ENCODE assay signal across 15 cellular contexts in the genomic region with DNA sequence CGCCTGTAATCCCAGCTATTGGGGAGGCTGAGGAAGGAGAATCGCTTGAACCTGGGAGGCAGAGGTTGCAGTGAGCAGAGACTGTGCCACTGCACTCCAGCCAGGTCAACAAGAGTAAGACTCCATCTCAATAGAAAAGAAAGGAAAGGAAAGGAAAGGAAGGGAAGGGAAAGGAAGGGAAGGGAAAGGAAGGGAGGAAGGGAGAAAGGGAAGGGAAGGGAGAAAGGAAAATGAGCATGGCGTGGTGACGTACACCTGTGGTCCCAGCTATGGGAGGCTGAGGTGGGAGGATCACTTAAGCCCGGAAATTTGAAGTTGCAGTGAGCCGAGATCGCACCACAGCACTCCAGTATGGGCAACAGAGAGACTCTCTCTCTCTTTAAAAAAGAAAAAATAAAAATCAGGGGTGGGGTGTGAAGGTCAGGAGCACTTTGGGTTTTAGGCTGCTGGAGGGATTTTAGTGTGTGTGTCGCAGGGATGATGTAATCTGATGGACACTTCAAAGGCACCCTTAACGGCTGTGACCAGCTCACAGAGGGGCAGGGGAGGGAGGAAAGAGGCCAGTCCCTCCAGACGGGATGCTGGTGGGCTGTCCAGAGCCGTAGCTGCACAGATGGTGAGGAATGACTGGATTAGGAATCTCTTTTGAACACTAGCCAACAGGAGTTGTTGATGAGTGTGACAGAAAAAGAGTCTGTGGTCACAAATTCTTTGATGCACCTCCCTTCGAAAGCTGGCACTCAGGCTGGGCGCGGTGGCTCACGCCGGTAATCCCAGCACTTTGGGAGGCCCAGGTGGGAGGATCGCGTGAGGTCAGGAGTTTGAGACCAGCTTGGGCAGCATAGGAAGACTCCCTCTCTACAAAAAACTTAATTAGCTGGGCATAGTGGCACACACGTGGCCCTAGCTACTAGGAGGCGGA. TPM values are rescaled to one million over a fixed set of nuclear protein-coding genes. Genes with fewer than 3 reads are reported as not detected.
A peak's percentile ranks its signal among the peaks of the same experiment; 100 is the strongest.
DNase-seq lines count a peak whose midpoint lies in the region; ATAC-seq, FAIRE-seq and TF ChIP-seq lines count a peak whose summit lies in the region.
"Had no signal": no experiment of that assay in that cellular context is flagged by ENCODE, and none has a peak within 500 bp of the region (broad histone marks: within the 10 kb centered on the region; RNA-seq: fewer than 3 reads in every experiment).

No MANE protein-coding gene starts in this region.

- H3K9me3 ChIP-seq in HepG2 (ENCODE audit: low read length) (no peaks in the 10 kb centered on the region), right lobe of liver (no peaks in the 10 kb centered on the region)

- no peak for DNase-seq in HepG2 (ENCODE audit: low spot score)
- no peak for DNase-seq in right lobe of liver
- DNase-seq in SW480 (ENCODE audit: low spot score) = peak; percentile 36
- peak; percentile 20 for DNase-seq in myocyte (ENCODE audit: low read depth)
- no peak for DNase-seq in activated T-cell treated with anti-CD3 and anti-CD28 coated beads, Interleukin-2, amount 50 U/mL, for 4 hours
- DNase-seq in activated CD4-positive, alpha-beta T cell treated with anti-CD3 and anti-CD28 coated beads, Interleukin-2, amount 50 U/mL, for 4 hours = no peak
- no peak for DNase-seq in SIG-M5 treated with dmso at 0.1 percent for 504 hours (lab: John Stamatoyannopoulos, UW; ENCODE audit: unreplicated experiment)
- no peak for DNase-seq in cerebellar nuclear complex (lab: John Stamatoyannopoulos, UW)
- DNase-seq: EL, NCI-H187 had no signal

- H3K4me3 ChIP-seq in HepG2 (replicated peaks in 1 of 3; ENCODE audit: insufficient read depth in 1 of 3, low read depth in 2 of 3, low read length in 3 of 3) (no peak overlapping the region), right lobe of liver (no peak overlapping the region)
- H3K4me3 ChIP-seq: BLaER1 had no signal

- H3K4me2 ChIP-seq in HepG2 (ENCODE audit: low read depth, low read length) = peak overlapping the region; percentile 36; the same call in 1 of the 2 replicates
- H3K4me2 ChIP-seq: BLaER1 had no signal

- H3K27me3 ChIP-seq in HepG2 (ENCODE audit: control insufficient read depth in 1 of 2, insufficient read depth in 2 of 2, low read length in 2 of 2) (peaks cover 2 to 9% of the 10 kb centered on the region in 2 experiments; a peak in 3 of 5 replicates), right lobe of liver (no peaks in the 10 kb centered on the region)
- H3K27me3 ChIP-seq: BLaER1 had no signal

- H2AFZ ChIP-seq in HepG2 (ENCODE audit: low read length) = peak overlapping the region; percentile 42

- H3K9me3 Mint-ChIP-seq in activated T-cell treated with anti-CD3 and anti-CD28 coated beads, Interleukin-2, amount 50 U/mL, for 4 hours = no peaks in the 10 kb centered on the region

- WGBS in HepG2 (ENCODE audit: low lambda C conversion rate) = 44% methylated on average over 20 of the region's 20 CpGs
- WGBS in right lobe of liver (ENCODE audit: insufficient coverage, low coverage, low lambda C conversion rate, missing lambda C conversion rate) = 69% methylated on average over 15 of the region's 20 CpGs

- H3K79me2 ChIP-seq in HepG2 (ENCODE audit: insufficient read depth, low read length) = no peaks in the 10 kb centered on the region

- TF ChIP-seq POLR2A in HepG2 (IDR thresholded peaks at IDR 0.05; ENCODE audit: insufficient read depth in 1 of 2, low read depth in 2 of 2, low read length in 2 of 2) (no peak), right lobe of liver (IDR thresholded peaks at IDR 0.05) (no peak)

- no peak for TF ChIP-seq CTCF in HepG2 (CRISPR knock-in tag; IDR thresholded peaks at IDR 0.05)
- no peak for TF ChIP-seq CTCF in right lobe of liver (IDR thresholded peaks at IDR 0.05)

- H3K4me3 Mint-ChIP-seq in activated T-cell treated with anti-CD3 and anti-CD28 coated beads, Interleukin-2, amount 50 U/mL, for 4 hours = no peak overlapping the region

- peaks cover 3% of the 10 kb centered on the region for H3K4me1 Mint-ChIP-seq in activated T-cell treated with anti-CD3 and anti-CD28 coated beads, Interleukin-2, amount 50 U/mL, for 4 hours (ENCODE audit: low read depth)

- no peak for TF ChIP-seq RAD21 in HepG2 (CRISPR knock-in tag; IDR thresholded peaks at IDR 0.05)

- peaks cover 7% of the 10 kb centered on the region for H3K27me3 Mint-ChIP-seq in activated T-cell treated with anti-CD3 and anti-CD28 coated beads, Interleukin-2, amount 50 U/mL, for 4 hours (ENCODE audit: low read depth)

- no peaks in the 10 kb centered on the region for H3K36me3 Mint-ChIP-seq in activated T-cell treated with anti-CD3 and anti-CD28 coated beads, Interleukin-2, amount 50 U/mL, for 4 hours (ENCODE audit: insufficient read depth)

- H3K36me3 ChIP-seq in HepG2 (replicated peaks in 1 of 2; ENCODE audit: control insufficient read depth in 1 of 2, insufficient read depth in 2 of 2, low read length in 2 of 2) (no peaks in the 10 kb centered on the region), right lobe of liver (no peaks in the 10 kb centered on the region)
- H3K36me3 ChIP-seq: BLaER1 had no signal

- H3K4me1 ChIP-seq in HepG2 (ENCODE audit: insufficient read depth, low read length) = peaks cover 25% of the 10 kb centered on the region
- no peaks in the 10 kb centered on the region for H3K4me1 ChIP-seq in right lobe of liver

- no peaks in the 10 kb centered on the region for H4K20me1 ChIP-seq in HepG2 (ENCODE audit: insufficient read depth, low read length)
- H4K20me1 ChIP-seq: BLaER1 had no signal

- BruUV-seq in HepG2 (replicated peaks; lab: Mats Ljungman, UMichigan) = no TSS peak

- intact Hi-C loops in HepG2 (cut with micrococcal nuclease; ENCODE audit: unreplicated experiment) = no loop called here
- intact Hi-C loops in right lobe of liver (cut with DNase I) = loop anchor here in 1 of 2 donors (10.0 kb wide), 1 partner anchor 53 kb away; no protein-coding TSS in a partner anchor

- in situ Hi-C loops in HepG2 (cut with HindIII; ENCODE audit: extremely low pct_ligation_motif_present, low pct_unique_long_range_greater_than_20kb) = no loop called here

- H3K27ac ChIP-seq in HepG2 (ENCODE audit: extremely low read length, insufficient read depth, low read length) (no peak overlapping the region), right lobe of liver (no peak overlapping the region)
- H3K27ac ChIP-seq: BLaER1 had no signal

- no peak overlapping the region for H3K9ac ChIP-seq in HepG2 (ENCODE audit: insufficient read depth, low read depth, low read length)
- H3K9ac ChIP-seq: BLaER1 had no signal

- CTCF ChIA-PET in HepG2 (lab: Yijun Ruan, JAX; ENCODE audit: low intra/inter-chr PET ratio, low total read pairs) = no interaction called here

- ATAC-seq in HepG2 (no peak), right lobe of liver (no peak)
- no peak for ATAC-seq in activated T-cell treated with anti-CD3 and anti-CD28 coated beads, Interleukin-2, amount 50 U/mL, for 4 hours
- ATAC-seq: SK-N-SH treated with all-trans-retinoic acid at 6 μM for 48 hours had no signal

- FAIRE-seq in HepG2 (lab: Jason Lieb, UNC) = no peak
- FAIRE-seq: GM19239, H54 had no signal

- TF ChIP-seq EP300 in HepG2 (IDR thresholded peaks at IDR 0.05; ENCODE audit: low read depth in 2 of 2, low read length in 2 of 2) (no peak), HepG2 (CRISPR knock-in tag; IDR thresholded peaks at IDR 0.05; ENCODE audit: borderline replicate concordance) (no peak)

- POLR2A ChIA-PET in HepG2 (lab: Yijun Ruan, JAX) = no interaction called here

RNA-seq across cellular contexts. Expression of gene TMPRSS9, which starts 27.6 kb away (rescaled TPM):
- 1.4 and 2.5 TPM in 2 replicates for total RNA-seq in HepG2 (2016; rRNA removed; fragmentation: Illumina TruSeq; extraction: Trizol)
- total RNA-seq in HepG2 (2016; cell fraction: cytosol; rRNA removed; fragmentation: Illumina TruSeq; extraction: Trizol; ENCODE audit: low read depth) = 0.62 and 1.7 TPM in 2 replicates
- 1.4 and 2.0 TPM in 2 replicates for total RNA-seq in HepG2 (2016; cell fraction: insoluble cytoplasmic fraction; rRNA removed; fragmentation: Illumina TruSeq; extraction: Trizol)
- total RNA-seq in HepG2 (2016; cell fraction: membrane; rRNA removed; fragmentation: Illumina TruSeq; extraction: Trizol) = 0.99 and 1.0 TPM in 2 replicates
- total RNA-seq in HepG2 (2016; cell fraction: nucleus; rRNA removed; fragmentation: Illumina TruSeq; extraction: Trizol) = 0.81 and 3.7 TPM in 2 replicates
- polyA plus RNA-seq in HepG2 (2011; rRNA removed) = 5.2 and 11.1 TPM in 2 replicates
- polyA plus RNA-seq in HepG2 (2011; cell fraction: cytosol; rRNA removed) = 2.1 and 2.3 TPM in 2 replicates
- polyA plus RNA-seq in HepG2 (2011; cell fraction: nucleus; rRNA removed) = 54.9 and 71.6 TPM in 2 replicates
- 5.1 and 14.1 TPM in 2 replicates for polyA plus RNA-seq in HepG2 (2012)
- polyA plus RNA-seq in HepG2 (2016; cell fraction: cytosol; fragmentation: Illumina TruSeq; extraction: Trizol; ENCODE audit: low read depth) = 0.45 and 0.55 TPM in 2 replicates
- 1.1 and 1.2 TPM in 2 replicates for polyA plus RNA-seq in HepG2 (2016; cell fraction: insoluble cytoplasmic fraction; fragmentation: Illumina TruSeq; extraction: Trizol; ENCODE audit: low read depth)
- 0.57 and 0.72 TPM in 2 replicates for polyA plus RNA-seq in HepG2 (2016; cell fraction: membrane; fragmentation: Illumina TruSeq; extraction: Trizol; ENCODE audit: low read depth)
- 3.4 and 5.2 TPM in 2 replicates for polyA plus RNA-seq in HepG2 (2016; cell fraction: nucleus; fragmentation: Illumina TruSeq; extraction: Trizol; ENCODE audit: insufficient read depth, low read depth)
- 4.8 TPM in 1 of 2 replicates, not detected in the other for polyA minus RNA-seq in HepG2 (2011; rRNA and poly(A)+ RNA removed; ENCODE audit: low replicate concordance)
- 1.7 and 2.6 TPM in 2 replicates for polyA minus RNA-seq in HepG2 (2011; cell fraction: cytosol; rRNA and poly(A)+ RNA removed)
- 10.8 and 12.4 TPM in 2 replicates for polyA minus RNA-seq in HepG2 (2011; cell fraction: nucleus; rRNA and poly(A)+ RNA removed)
- 1 to 10 TPM in 3 of 6 experiments, under 1 TPM in 3; 0.12 to 6.7 (median 2.9) TPM for total RNA-seq in right lobe of liver
- not detected in 2 replicates for total RNA-seq in myocyte
- polyA plus RNA-seq in myocyte (2012) = 0.62 TPM
- not detected for total RNA-seq in activated T-cell treated with anti-CD3 and anti-CD28 coated beads, Interleukin-2, amount 50 U/mL, for 4 hours
- total RNA-seq: A172 had no signal

RNA-seq across cellular contexts. Expression of gene TIMM13, which starts 39.8 kb away (rescaled TPM):
- 108 and 116 TPM in 2 replicates for total RNA-seq in HepG2 (2016; rRNA removed; fragmentation: Illumina TruSeq; extraction: Trizol)
- 78.9 and 87.4 TPM in 2 replicates for total RNA-seq in HepG2 (2016; cell fraction: cytosol; rRNA removed; fragmentation: Illumina TruSeq; extraction: Trizol; ENCODE audit: low read depth)
- 115 and 120 TPM in 2 replicates for total RNA-seq in HepG2 (2016; cell fraction: insoluble cytoplasmic fraction; rRNA removed; fragmentation: Illumina TruSeq; extraction: Trizol)
- 123 and 146 TPM in 2 replicates for total RNA-seq in HepG2 (2016; cell fraction: membrane; rRNA removed; fragmentation: Illumina TruSeq; extraction: Trizol)
- 37.3 and 42.3 TPM in 2 replicates for total RNA-seq in HepG2 (2016; cell fraction: nucleus; rRNA removed; fragmentation: Illumina TruSeq; extraction: Trizol)
- 48.4 and 62.5 TPM in 2 replicates for polyA plus RNA-seq in HepG2 (2011; rRNA removed)
- polyA plus RNA-seq in HepG2 (2011; cell fraction: cytosol; rRNA removed) = 60.7 and 102 TPM in 2 replicates
- polyA plus RNA-seq in HepG2 (2011; cell fraction: nucleus; rRNA removed) = 41.6 and 44.7 TPM in 2 replicates
- polyA plus RNA-seq in HepG2 (2012) = 50.3 and 65.0 TPM in 2 replicates
- 94.9 and 117 TPM in 2 replicates for polyA plus RNA-seq in HepG2 (2016; cell fraction: cytosol; fragmentation: Illumina TruSeq; extraction: Trizol; ENCODE audit: low read depth)
- polyA plus RNA-seq in HepG2 (2016; cell fraction: insoluble cytoplasmic fraction; fragmentation: Illumina TruSeq; extraction: Trizol; ENCODE audit: low read depth) = 117 and 124 TPM in 2 replicates
- 122 and 128 TPM in 2 replicates for polyA plus RNA-seq in HepG2 (2016; cell fraction: membrane; fragmentation: Illumina TruSeq; extraction: Trizol; ENCODE audit: low read depth)
- polyA plus RNA-seq in HepG2 (2016; cell fraction: nucleus; fragmentation: Illumina TruSeq; extraction: Trizol; ENCODE audit: insufficient read depth, low read depth) = 84.2 and 86.9 TPM in 2 replicates
- polyA minus RNA-seq in HepG2 (2011; rRNA and poly(A)+ RNA removed; ENCODE audit: low replicate concordance) = 23.6 and 42.8 TPM in 2 replicates
- 18.8 and 24.2 TPM in 2 replicates for polyA minus RNA-seq in HepG2 (2011; cell fraction: cytosol; rRNA and poly(A)+ RNA removed)
- 17.2 and 19.7 TPM in 2 replicates for polyA minus RNA-seq in HepG2 (2011; cell fraction: nucleus; rRNA and poly(A)+ RNA removed)
- total RNA-seq in right lobe of liver = 10 to 100 TPM; 35.5 to 59.8 (median 51.1) TPM
- total RNA-seq in myocyte = 69.4 and 73.7 TPM in 2 replicates
- 121 TPM for polyA plus RNA-seq in myocyte (2012)
- 100 to 1,000 TPM; 273 to 326 (median 286) TPM for total RNA-seq in activated T-cell treated with anti-CD3 and anti-CD28 coated beads, Interleukin-2, amount 50 U/mL, for 4 hours

RNA-seq across cellular contexts. Expression of gene SPPL2B, which starts 59.1 kb away (rescaled TPM):
- total RNA-seq in HepG2 (2016; rRNA removed; fragmentation: Illumina TruSeq; extraction: Trizol) (3.4 and 15.2 TPM in 2 replicates), right lobe of liver (10 to 100 TPM; 11.8 to 39.8 (median 26.5) TPM), myocyte (36.1 and 45.7 TPM in 2 replicates)
- 6.9 and 7.1 TPM in 2 replicates for total RNA-seq in HepG2 (2016; cell fraction: cytosol; rRNA removed; fragmentation: Illumina TruSeq; extraction: Trizol; ENCODE audit: low read depth)
- 2.9 and 18.4 TPM in 2 replicates for total RNA-seq in HepG2 (2016; cell fraction: insoluble cytoplasmic fraction; rRNA removed; fragmentation: Illumina TruSeq; extraction: Trizol)
- 7.4 and 8.6 TPM in 2 replicates for total RNA-seq in HepG2 (2016; cell fraction: membrane; rRNA removed; fragmentation: Illumina TruSeq; extraction: Trizol)
- 23.4 and 26.4 TPM in 2 replicates for total RNA-seq in HepG2 (2016; cell fraction: nucleus; rRNA removed; fragmentation: Illumina TruSeq; extraction: Trizol)
- 14.9 and 20.5 TPM in 2 replicates for polyA plus RNA-seq in HepG2 (2011; rRNA removed)
- polyA plus RNA-seq in HepG2 (2011; cell fraction: cytosol; rRNA removed) = 6.0 and 9.1 TPM in 2 replicates
- 268 and 341 TPM in 2 replicates for polyA plus RNA-seq in HepG2 (2011; cell fraction: nucleus; rRNA removed)
- 23.1 and 25.3 TPM in 2 replicates for polyA plus RNA-seq in HepG2 (2012)
- 1.2 and 1.3 TPM in 2 replicates for polyA plus RNA-seq in HepG2 (2016; cell fraction: cytosol; fragmentation: Illumina TruSeq; extraction: Trizol; ENCODE audit: low read depth)
- 3.0 and 4.0 TPM in 2 replicates for polyA plus RNA-seq in HepG2 (2016; cell fraction: insoluble cytoplasmic fraction; fragmentation: Illumina TruSeq; extraction: Trizol; ENCODE audit: low read depth)
- polyA plus RNA-seq in HepG2 (2016; cell fraction: membrane; fragmentation: Illumina TruSeq; extraction: Trizol; ENCODE audit: low read depth) = 2.8 and 3.3 TPM in 2 replicates
- polyA plus RNA-seq in HepG2 (2016; cell fraction: nucleus; fragmentation: Illumina TruSeq; extraction: Trizol; ENCODE audit: insufficient read depth, low read depth) = 101 and 111 TPM in 2 replicates
- 14.4 and 27.8 TPM in 2 replicates for polyA minus RNA-seq in HepG2 (2011; rRNA and poly(A)+ RNA removed; ENCODE audit: low replicate concordance)
- 5.8 and 11.0 TPM in 2 replicates for polyA minus RNA-seq in HepG2 (2011; cell fraction: cytosol; rRNA and poly(A)+ RNA removed)
- polyA minus RNA-seq in HepG2 (2011; cell fraction: nucleus; rRNA and poly(A)+ RNA removed) = 17.9 and 24.7 TPM in 2 replicates
- 42.7 TPM for polyA plus RNA-seq in myocyte (2012)
- total RNA-seq in activated T-cell treated with anti-CD3 and anti-CD28 coated beads, Interleukin-2, amount 50 U/mL, for 4 hours = 10 to 100 TPM; 42.1 to 45.3 (median 42.2) TPM

RNA-seq across cellular contexts. Expression of gene LSM7, which starts 59.2 kb away (rescaled TPM):
- total RNA-seq in HepG2 (2016; rRNA removed; fragmentation: Illumina TruSeq; extraction: Trizol) (140 and 152 TPM in 2 replicates), right lobe of liver (10 to 100 TPM; 22.4 to 64.2 (median 28.2) TPM), myocyte (158 and 226 TPM in 2 replicates)
- total RNA-seq in HepG2 (2016; cell fraction: cytosol; rRNA removed; fragmentation: Illumina TruSeq; extraction: Trizol; ENCODE audit: low read depth) = 44.1 and 45.1 TPM in 2 replicates
- total RNA-seq in HepG2 (2016; cell fraction: insoluble cytoplasmic fraction; rRNA removed; fragmentation: Illumina TruSeq; extraction: Trizol) = 149 and 168 TPM in 2 replicates
- total RNA-seq in HepG2 (2016; cell fraction: membrane; rRNA removed; fragmentation: Illumina TruSeq; extraction: Trizol) = 74.4 and 75.3 TPM in 2 replicates
- total RNA-seq in HepG2 (2016; cell fraction: nucleus; rRNA removed; fragmentation: Illumina TruSeq; extraction: Trizol) = 48.6 and 65.2 TPM in 2 replicates
- 197 and 205 TPM in 2 replicates for polyA plus RNA-seq in HepG2 (2011; rRNA removed)
- 474 and 745 TPM in 2 replicates for polyA plus RNA-seq in HepG2 (2011; cell fraction: cytosol; rRNA removed)
- polyA plus RNA-seq in HepG2 (2011; cell fraction: nucleus; rRNA removed) = 183 and 205 TPM in 2 replicates
- 107 and 132 TPM in 2 replicates for polyA plus RNA-seq in HepG2 (2012)
- 60.8 and 62.0 TPM in 2 replicates for polyA plus RNA-seq in HepG2 (2016; cell fraction: cytosol; fragmentation: Illumina TruSeq; extraction: Trizol; ENCODE audit: low read depth)
- 210 and 243 TPM in 2 replicates for polyA plus RNA-seq in HepG2 (2016; cell fraction: insoluble cytoplasmic fraction; fragmentation: Illumina TruSeq; extraction: Trizol; ENCODE audit: low read depth)
- 91.7 and 96.1 TPM in 2 replicates for polyA plus RNA-seq in HepG2 (2016; cell fraction: membrane; fragmentation: Illumina TruSeq; extraction: Trizol; ENCODE audit: low read depth)
- polyA plus RNA-seq in HepG2 (2016; cell fraction: nucleus; fragmentation: Illumina TruSeq; extraction: Trizol; ENCODE audit: insufficient read depth, low read depth) = 132 and 138 TPM in 2 replicates
- 42.2 and 52.7 TPM in 2 replicates for polyA minus RNA-seq in HepG2 (2011; rRNA and poly(A)+ RNA removed; ENCODE audit: low replicate concordance)
- 19.9 and 26.7 TPM in 2 replicates for polyA minus RNA-seq in HepG2 (2011; cell fraction: cytosol; rRNA and poly(A)+ RNA removed)
- polyA minus RNA-seq in HepG2 (2011; cell fraction: nucleus; rRNA and poly(A)+ RNA removed) = 24.1 and 27.4 TPM in 2 replicates
- polyA plus RNA-seq in myocyte (2012) = 181 TPM
- total RNA-seq in activated T-cell treated with anti-CD3 and anti-CD28 coated beads, Interleukin-2, amount 50 U/mL, for 4 hours = 100 to 1,000 TPM; 275 to 313 (median 307) TPM

Comparison
In these comparisons a context has a peak if more than half of its experiments do, and no peak if none do; other contexts are left out.
1. DNase-seq: peak in SW480 (single experiment) and myocyte (single experiment); none in HepG2 (single experiment), right lobe of liver (0 of 3), activated T-cell treated with anti-CD3 and anti-CD28 coated beads, Interleukin-2, amount 50 U/mL, for 4 hours (single experiment), activated CD4-positive, alpha-beta T cell treated with anti-CD3 and anti-CD28 coated beads, Interleukin-2, amount 50 U/mL, for 4 hours (0 of 2), SIG-M5 treated with dmso at 0.1 percent for 504 hours (single experiment) and cerebellar nuclear complex (0 of 2).